ENCODE assay signal across 23 cellular contexts in the genomic region with DNA sequence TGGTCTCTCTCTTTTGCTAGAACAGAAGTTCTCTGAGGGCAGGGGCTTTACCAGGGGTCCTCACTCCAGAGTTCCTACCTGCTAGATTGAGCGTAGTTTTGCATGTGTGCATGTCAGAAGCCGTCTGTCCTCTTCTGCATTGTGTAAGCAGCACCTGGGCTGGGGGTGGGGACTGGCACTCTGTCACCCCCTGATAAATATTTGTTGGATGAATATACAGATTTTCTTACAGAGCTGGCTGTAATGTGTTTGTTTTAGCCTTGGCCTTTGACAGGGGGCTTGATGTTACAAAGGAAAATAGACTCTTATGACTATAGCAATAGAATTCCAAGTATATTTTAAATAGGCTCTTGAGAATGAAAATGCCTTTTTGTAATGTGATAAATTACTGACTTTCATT. TPM values are rescaled to one million over a fixed set of nuclear protein-coding genes. Genes with fewer than 3 reads are reported as not detected.
A peak's percentile ranks its signal among the peaks of the same experiment; 100 is the strongest.
DNase-seq lines count a peak whose midpoint lies in the region; ATAC-seq and TF ChIP-seq lines count a peak whose summit lies in the region.
"Had no signal": no experiment of that assay in that cellular context is flagged by ENCODE, and none has a peak within 500 bp of the region (broad histone marks: within the 10 kb centered on the region; RNA-seq: fewer than 3 reads in every experiment).

No MANE protein-coding gene starts in this region.

- peaks cover 40% of the 10 kb centered on the region for H3K4me1 Mint-ChIP-seq in activated CD4-positive, alpha-beta T cell treated with anti-CD3 and anti-CD28 coated beads, Interleukin-2, amount 10 ng/mL, durations not matched to agents 24 days and 14 days
- peaks cover 15% of the 10 kb centered on the region for H3K4me1 Mint-ChIP-seq in HFFc6 (ENCODE audit: low read depth)
- peaks cover 28% of the 10 kb centered on the region for H3K4me1 Mint-ChIP-seq in activated naive CD8-positive, alpha-beta T cell treated with anti-CD3 and anti-CD28 coated beads for 36 hours
- H3K4me1 Mint-ChIP-seq: B cell had no signal

- H3K4me3 Mint-ChIP-seq in activated CD4-positive, alpha-beta T cell treated with anti-CD3 and anti-CD28 coated beads, Interleukin-2, amount 10 ng/mL, durations not matched to agents 24 days and 14 days: peak overlapping the region; percentile 27
- H3K4me3 Mint-ChIP-seq in HFFc6: no peak overlapping the region
- H3K4me3 Mint-ChIP-seq in activated naive CD8-positive, alpha-beta T cell treated with anti-CD3 and anti-CD28 coated beads for 36 hours: no peak overlapping the region
- H3K4me3 Mint-ChIP-seq: activated T-cell treated with anti-CD3 and anti-CD28 coated beads, Interleukin-2, amount 50 U/mL, for 72 hours; B cell; dendritic cell treated with granulocyte-macrophage colony-stimulating factor and Interleukin-4, amounts not matched to agents 40 ng/mL and 50 ng/mL, for 4 days; neural progenitor cell; T-cell had no signal

- no peak for DNase-seq in activated CD4-positive, alpha-beta T cell treated with anti-CD3 and anti-CD28 coated beads, Interleukin-2, amount 10 ng/mL, durations not matched to agents 24 days and 14 days
- DNase-seq in activated CD4-positive, alpha-beta T cell treated with anti-CD3 and anti-CD28 coated beads for 4 hours: no peak
- no peak for DNase-seq in HFFc6
- no peak for DNase-seq in activated naive CD8-positive, alpha-beta T cell treated with anti-CD3 and anti-CD28 coated beads for 36 hours
- DNase-seq in mesenteric fat pad (ENCODE audit: low spot score): peak; percentile 5
- no peak for DNase-seq in HT-29 (ENCODE audit: low spot score)
- DNase-seq in pons (ENCODE audit: low spot score): no peak
- DNase-seq: activated T-cell treated with anti-CD3 and anti-CD28 coated beads, Interleukin-2, amount 50 U/mL, for 72 hours; DMS53; GF-D8; GOT3; kidney; MG63; NCI-H1417 treated with DMSO at 0.1 percent for 48 hours; NCI-H2107; NCI-H446 treated with DMSO at 0.1 percent for 48 hours; SIG-M5; T-cell had no signal

- H3K36me3 Mint-ChIP-seq in activated CD4-positive, alpha-beta T cell treated with anti-CD3 and anti-CD28 coated beads, Interleukin-2, amount 10 ng/mL, durations not matched to agents 24 days and 14 days (ENCODE audit: low read depth): peaks cover 79% of the 10 kb centered on the region
- peaks cover 49% of the 10 kb centered on the region for H3K36me3 Mint-ChIP-seq in HFFc6 (ENCODE audit: low read depth)
- H3K36me3 Mint-ChIP-seq in activated naive CD8-positive, alpha-beta T cell treated with anti-CD3 and anti-CD28 coated beads for 36 hours: peaks cover 35% of the 10 kb centered on the region

- TF ChIP-seq CTCF in HFFc6 (IDR thresholded peaks at IDR 0.05): no peak

- intact Hi-C loops in activated CD4-positive, alpha-beta T cell treated with anti-CD3 and anti-CD28 coated beads, Interleukin-2, amount 10 ng/mL, durations not matched to agents 24 days and 14 days (cut with micrococcal nuclease): loop anchor here (1.0 kb wide), 1 partner anchor 9 kb away; no protein-coding TSS in a partner anchor

- peak overlapping the region; percentile 80 for H3K27ac Mint-ChIP-seq in activated CD4-positive, alpha-beta T cell treated with anti-CD3 and anti-CD28 coated beads, Interleukin-2, amount 10 ng/mL, durations not matched to agents 24 days and 14 days
- peak overlapping the region; percentile 5; the same call in 1 of the 2 replicates for H3K27ac Mint-ChIP-seq in HFFc6
- H3K27ac Mint-ChIP-seq in activated naive CD8-positive, alpha-beta T cell treated with anti-CD3 and anti-CD28 coated beads for 36 hours: peak overlapping the region; percentile 47
- H3K27ac Mint-ChIP-seq: activated T-cell treated with anti-CD3 and anti-CD28 coated beads, Interleukin-2, amount 50 U/mL, for 72 hours; B cell; dendritic cell treated with granulocyte-macrophage colony-stimulating factor and Interleukin-4, amounts not matched to agents 40 ng/mL and 50 ng/mL, for 4 days had no signal

- ATAC-seq in GM21381 (IDR thresholded peaks at IDR 0.05; ENCODE audit: unreplicated experiment): no peak
- ATAC-seq: K562, T-cell had no signal

- no peaks in the 10 kb centered on the region for H3K27me3 Mint-ChIP-seq in activated CD4-positive, alpha-beta T cell treated with anti-CD3 and anti-CD28 coated beads, Interleukin-2, amount 10 ng/mL, durations not matched to agents 24 days and 14 days
- peaks cover 2% of the 10 kb centered on the region for H3K27me3 Mint-ChIP-seq in HFFc6 (ENCODE audit: insufficient read depth)
- no peaks in the 10 kb centered on the region for H3K27me3 Mint-ChIP-seq in activated naive CD8-positive, alpha-beta T cell treated with anti-CD3 and anti-CD28 coated beads for 36 hours
- H3K27me3 Mint-ChIP-seq: B cell; dendritic cell treated with granulocyte-macrophage colony-stimulating factor and Interleukin-4, amounts not matched to agents 40 ng/mL and 50 ng/mL, for 4 days; T-cell had no signal

- H3K9me3 Mint-ChIP-seq in activated CD4-positive, alpha-beta T cell treated with anti-CD3 and anti-CD28 coated beads, Interleukin-2, amount 10 ng/mL, durations not matched to agents 24 days and 14 days: no peaks in the 10 kb centered on the region
- H3K9me3 Mint-ChIP-seq in HFFc6: no peaks in the 10 kb centered on the region
- H3K9me3 Mint-ChIP-seq in activated naive CD8-positive, alpha-beta T cell treated with anti-CD3 and anti-CD28 coated beads for 36 hours: no peaks in the 10 kb centered on the region
- H3K9me3 Mint-ChIP-seq: activated T-cell treated with anti-CD3 and anti-CD28 coated beads, Interleukin-2, amount 50 U/mL, for 72 hours; dendritic cell treated with granulocyte-macrophage colony-stimulating factor and Interleukin-4, amounts not matched to agents 40 ng/mL and 50 ng/mL, for 4 days; neural progenitor cell; T-cell had no signal

RNA-seq across cellular contexts. Expression of gene WDR37, which starts 46.7 kb away (rescaled TPM):
- 17.4 and 18.1 TPM in 2 replicates for total RNA-seq in activated CD4-positive, alpha-beta T cell treated with anti-CD3 and anti-CD28 coated beads, Interleukin-2, amount 10 ng/mL, durations not matched to agents 24 days and 14 days
- total RNA-seq in HFFc6 (2021; fragmentation: NEBNext Ultra II Directional; extraction: Animal tissue kit (Norgen Biotek cat#: 25700)): 10 to 100 TPM; 17.0 to 22.8 (median 18.8) TPM
- 10 to 100 TPM; 14.0 to 14.2 TPM for total RNA-seq in activated naive CD8-positive, alpha-beta T cell treated with anti-CD3 and anti-CD28 coated beads for 36 hours
- 17.1 TPM for total RNA-seq in mesenteric fat pad
- 7.2 and 7.7 TPM in 2 replicates for total RNA-seq in HT-29 (2014; rRNA removed; shearing (Covaris generic))

RNA-seq across cellular contexts. Expression of gene IDI1, which starts 53.9 kb away (rescaled TPM):
- total RNA-seq in activated CD4-positive, alpha-beta T cell treated with anti-CD3 and anti-CD28 coated beads, Interleukin-2, amount 10 ng/mL, durations not matched to agents 24 days and 14 days: 74.6 and 75.5 TPM in 2 replicates
- 10 to 100 TPM; 17.5 to 22.8 (median 20.2) TPM for total RNA-seq in HFFc6 (2021; fragmentation: NEBNext Ultra II Directional; extraction: Animal tissue kit (Norgen Biotek cat#: 25700))
- total RNA-seq in activated naive CD8-positive, alpha-beta T cell treated with anti-CD3 and anti-CD28 coated beads for 36 hours: 10 to 100 TPM; 68.1 to 68.7 TPM
- total RNA-seq in mesenteric fat pad: 32.3 TPM
- total RNA-seq in HT-29 (2014; rRNA removed; shearing (Covaris generic)): 66.9 and 70.7 TPM in 2 replicates

Comparison
In these comparisons a context has a peak if more than half of its experiments do, and no peak if none do; other contexts are left out.
1. H3K27ac Mint-ChIP-seq: peak in every context shown above with its lines; median percentile 80 in activated CD4-positive, alpha-beta T cell treated with anti-CD3 and anti-CD28 coated beads, Interleukin-2, amount 10 ng/mL, durations not matched to agents 24 days and 14 days; 47 in activated naive CD8-positive, alpha-beta T cell treated with anti-CD3 and anti-CD28 coated beads for 36 hours; 5 in HFFc6.